In the genomic region with DNA sequence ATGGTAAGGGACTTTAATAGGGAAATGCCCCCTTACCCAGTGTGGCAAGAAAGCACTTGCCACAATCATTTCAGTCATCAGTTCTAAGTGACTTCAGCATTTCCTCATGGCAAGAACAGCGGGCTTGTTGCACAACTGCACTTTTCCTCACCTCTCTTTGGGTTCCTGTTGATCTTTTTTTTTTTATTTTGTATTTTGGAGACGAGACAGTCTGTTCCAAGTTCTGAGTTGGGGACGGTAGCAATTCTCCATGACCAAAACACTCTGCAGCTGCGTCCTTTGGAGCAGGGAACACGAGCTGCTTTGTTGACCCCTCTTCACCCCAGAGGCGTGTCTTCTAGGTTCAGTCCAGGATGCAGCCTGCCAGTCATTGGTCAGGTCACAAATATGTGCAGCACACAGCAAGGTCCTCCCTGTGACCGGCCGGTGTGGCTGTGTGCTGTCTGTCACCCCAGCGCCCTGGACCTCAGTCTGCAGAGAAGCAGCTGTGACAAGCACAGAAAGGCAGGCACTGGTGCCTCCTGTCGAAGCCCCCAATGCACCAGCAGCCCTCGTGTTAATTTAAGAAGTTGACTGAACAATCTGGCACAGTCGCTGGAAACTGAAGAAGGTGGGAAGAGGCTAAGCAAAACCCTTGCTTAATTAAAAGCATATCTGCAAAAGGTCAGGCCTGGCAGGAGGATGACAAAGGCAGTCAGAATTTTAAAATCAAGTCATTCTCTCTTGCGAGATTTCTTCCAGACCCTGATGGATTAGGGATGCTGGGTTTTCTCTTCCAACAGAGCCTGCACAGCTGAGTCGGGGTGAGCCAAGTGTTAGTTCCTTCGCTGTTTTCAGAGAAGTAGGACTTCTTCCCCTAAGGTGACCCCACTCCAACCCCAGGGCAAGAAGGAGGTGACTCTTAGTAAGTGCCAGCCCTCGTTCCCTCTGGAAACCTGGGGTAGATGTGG, we compare ENCODE assay signal across 1 cellular context.
TF ChIP-seq lines count a peak whose summit lies in the region.

No MANE protein-coding gene starts in this region.

TF ChIP-seq in WTC11, 78 proteins besides CTCF, POLR2A, EP300 and RAD21 (continued from another document):
- TF ChIP-seq, protein P1, sequence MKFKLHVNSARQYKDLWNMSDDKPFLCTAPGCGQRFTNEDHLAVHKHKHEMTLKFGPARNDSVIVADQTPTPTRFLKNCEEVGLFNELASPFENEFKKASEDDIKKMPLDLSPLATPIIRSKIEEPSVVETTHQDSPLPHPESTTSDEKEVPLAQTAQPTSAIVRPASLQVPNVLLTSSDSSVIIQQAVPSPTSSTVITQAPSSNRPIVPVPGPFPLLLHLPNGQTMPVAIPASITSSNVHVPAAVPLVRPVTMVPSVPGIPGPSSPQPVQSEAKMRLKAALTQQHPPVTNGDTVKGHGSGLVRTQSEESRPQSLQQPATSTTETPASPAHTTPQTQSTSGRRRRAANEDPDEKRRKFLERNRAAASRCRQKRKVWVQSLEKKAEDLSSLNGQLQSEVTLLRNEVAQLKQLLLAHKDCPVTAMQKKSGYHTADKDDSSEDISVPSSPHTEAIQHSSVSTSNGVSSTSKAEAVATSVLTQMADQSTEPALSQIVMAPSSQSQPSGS (CRISPR knock-in tag; IDR thresholded peaks at IDR 0.05; ENCODE audit: borderline replicate concordance, low read depth) = no peak
- TF ChIP-seq, protein P2, sequence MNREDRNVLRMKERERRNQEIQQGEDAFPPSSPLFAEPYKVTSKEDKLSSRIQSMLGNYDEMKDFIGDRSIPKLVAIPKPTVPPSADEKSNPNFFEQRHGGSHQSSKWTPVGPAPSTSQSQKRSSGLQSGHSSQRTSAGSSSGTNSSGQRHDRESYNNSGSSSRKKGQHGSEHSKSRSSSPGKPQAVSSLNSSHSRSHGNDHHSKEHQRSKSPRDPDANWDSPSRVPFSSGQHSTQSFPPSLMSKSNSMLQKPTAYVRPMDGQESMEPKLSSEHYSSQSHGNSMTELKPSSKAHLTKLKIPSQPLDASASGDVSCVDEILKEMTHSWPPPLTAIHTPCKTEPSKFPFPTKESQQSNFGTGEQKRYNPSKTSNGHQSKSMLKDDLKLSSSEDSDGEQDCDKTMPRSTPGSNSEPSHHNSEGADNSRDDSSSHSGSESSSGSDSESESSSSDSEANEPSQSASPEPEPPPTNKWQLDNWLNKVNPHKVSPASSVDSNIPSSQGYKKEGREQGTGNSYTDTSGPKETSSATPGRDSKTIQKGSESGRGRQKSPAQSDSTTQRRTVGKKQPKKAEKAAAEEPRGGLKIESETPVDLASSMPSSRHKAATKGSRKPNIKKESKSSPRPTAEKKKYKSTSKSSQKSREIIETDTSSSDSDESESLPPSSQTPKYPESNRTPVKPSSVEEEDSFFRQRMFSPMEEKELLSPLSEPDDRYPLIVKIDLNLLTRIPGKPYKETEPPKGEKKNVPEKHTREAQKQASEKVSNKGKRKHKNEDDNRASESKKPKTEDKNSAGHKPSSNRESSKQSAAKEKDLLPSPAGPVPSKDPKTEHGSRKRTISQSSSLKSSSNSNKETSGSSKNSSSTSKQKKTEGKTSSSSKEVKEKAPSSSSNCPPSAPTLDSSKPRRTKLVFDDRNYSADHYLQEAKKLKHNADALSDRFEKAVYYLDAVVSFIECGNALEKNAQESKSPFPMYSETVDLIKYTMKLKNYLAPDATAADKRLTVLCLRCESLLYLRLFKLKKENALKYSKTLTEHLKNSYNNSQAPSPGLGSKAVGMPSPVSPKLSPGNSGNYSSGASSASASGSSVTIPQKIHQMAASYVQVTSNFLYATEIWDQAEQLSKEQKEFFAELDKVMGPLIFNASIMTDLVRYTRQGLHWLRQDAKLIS (CRISPR knock-in tag; IDR thresholded peaks at IDR 0.05; ENCODE audit: borderline replicate concordance) = no peak
- TF ChIP-seq CREM (CRISPR knock-in tag; IDR thresholded peaks at IDR 0.05) (no peak), RORB (CRISPR knock-in tag; IDR thresholded peaks at IDR 0.05) (no peak), KAT7 (CRISPR knock-in tag; IDR thresholded peaks at IDR 0.05; ENCODE audit: borderline replicate concordance) (no peak), TEAD4 (CRISPR knock-in tag; IDR thresholded peaks at IDR 0.05) (no peak)
- TF ChIP-seq, protein P3, sequence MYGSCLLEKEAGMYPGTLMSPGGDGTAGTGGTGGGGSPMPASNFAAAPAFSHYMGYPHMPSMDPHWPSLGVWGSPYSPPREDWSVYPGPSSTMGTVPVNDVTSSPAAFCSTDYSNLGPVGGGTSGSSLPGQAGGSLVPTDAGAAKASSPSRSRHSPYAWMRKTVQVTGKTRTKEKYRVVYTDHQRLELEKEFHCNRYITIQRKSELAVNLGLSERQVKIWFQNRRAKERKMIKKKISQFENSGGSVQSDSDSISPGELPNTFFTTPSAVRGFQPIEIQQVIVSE (CRISPR knock-in tag; IDR thresholded peaks at IDR 0.05; ENCODE audit: borderline replicate concordance) = no peak
- TF ChIP-seq, protein P4, sequence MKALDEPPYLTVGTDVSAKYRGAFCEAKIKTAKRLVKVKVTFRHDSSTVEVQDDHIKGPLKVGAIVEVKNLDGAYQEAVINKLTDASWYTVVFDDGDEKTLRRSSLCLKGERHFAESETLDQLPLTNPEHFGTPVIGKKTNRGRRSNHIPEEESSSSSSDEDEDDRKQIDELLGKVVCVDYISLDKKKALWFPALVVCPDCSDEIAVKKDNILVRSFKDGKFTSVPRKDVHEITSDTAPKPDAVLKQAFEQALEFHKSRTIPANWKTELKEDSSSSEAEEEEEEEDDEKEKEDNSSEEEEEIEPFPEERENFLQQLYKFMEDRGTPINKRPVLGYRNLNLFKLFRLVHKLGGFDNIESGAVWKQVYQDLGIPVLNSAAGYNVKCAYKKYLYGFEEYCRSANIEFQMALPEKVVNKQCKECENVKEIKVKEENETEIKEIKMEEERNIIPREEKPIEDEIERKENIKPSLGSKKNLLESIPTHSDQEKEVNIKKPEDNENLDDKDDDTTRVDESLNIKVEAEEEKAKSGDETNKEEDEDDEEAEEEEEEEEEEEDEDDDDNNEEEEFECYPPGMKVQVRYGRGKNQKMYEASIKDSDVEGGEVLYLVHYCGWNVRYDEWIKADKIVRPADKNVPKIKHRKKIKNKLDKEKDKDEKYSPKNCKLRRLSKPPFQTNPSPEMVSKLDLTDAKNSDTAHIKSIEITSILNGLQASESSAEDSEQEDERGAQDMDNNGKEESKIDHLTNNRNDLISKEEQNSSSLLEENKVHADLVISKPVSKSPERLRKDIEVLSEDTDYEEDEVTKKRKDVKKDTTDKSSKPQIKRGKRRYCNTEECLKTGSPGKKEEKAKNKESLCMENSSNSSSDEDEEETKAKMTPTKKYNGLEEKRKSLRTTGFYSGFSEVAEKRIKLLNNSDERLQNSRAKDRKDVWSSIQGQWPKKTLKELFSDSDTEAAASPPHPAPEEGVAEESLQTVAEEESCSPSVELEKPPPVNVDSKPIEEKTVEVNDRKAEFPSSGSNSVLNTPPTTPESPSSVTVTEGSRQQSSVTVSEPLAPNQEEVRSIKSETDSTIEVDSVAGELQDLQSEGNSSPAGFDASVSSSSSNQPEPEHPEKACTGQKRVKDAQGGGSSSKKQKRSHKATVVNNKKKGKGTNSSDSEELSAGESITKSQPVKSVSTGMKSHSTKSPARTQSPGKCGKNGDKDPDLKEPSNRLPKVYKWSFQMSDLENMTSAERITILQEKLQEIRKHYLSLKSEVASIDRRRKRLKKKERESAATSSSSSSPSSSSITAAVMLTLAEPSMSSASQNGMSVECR (CRISPR knock-in tag; IDR thresholded peaks at IDR 0.05; ENCODE audit: borderline replicate concordance) = no peak
- TF ChIP-seq, protein P5, sequence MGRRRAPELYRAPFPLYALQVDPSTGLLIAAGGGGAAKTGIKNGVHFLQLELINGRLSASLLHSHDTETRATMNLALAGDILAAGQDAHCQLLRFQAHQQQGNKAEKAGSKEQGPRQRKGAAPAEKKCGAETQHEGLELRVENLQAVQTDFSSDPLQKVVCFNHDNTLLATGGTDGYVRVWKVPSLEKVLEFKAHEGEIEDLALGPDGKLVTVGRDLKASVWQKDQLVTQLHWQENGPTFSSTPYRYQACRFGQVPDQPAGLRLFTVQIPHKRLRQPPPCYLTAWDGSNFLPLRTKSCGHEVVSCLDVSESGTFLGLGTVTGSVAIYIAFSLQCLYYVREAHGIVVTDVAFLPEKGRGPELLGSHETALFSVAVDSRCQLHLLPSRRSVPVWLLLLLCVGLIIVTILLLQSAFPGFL (CRISPR knock-in tag; IDR thresholded peaks at IDR 0.05; ENCODE audit: borderline replicate concordance) = no peak
